In genomic region chr16:67800252-67801046, GRCh38 we compare ENCODE assay signal across 10 cellular contexts. TPM values are rescaled to one million over a fixed set of nuclear protein-coding genes. Genes with fewer than 3 reads are reported as not detected.
A peak's percentile ranks its signal among the peaks of the same experiment; 100 is the strongest.
DNase-seq lines count a peak whose midpoint lies in the region; ATAC-seq and TF ChIP-seq lines count a peak whose summit lies in the region.
"Had no signal": no experiment of that assay in that cellular context is flagged by ENCODE, and none has a peak within 500 bp of the region (broad histone marks: within the 10 kb centered on the region; RNA-seq: fewer than 3 reads in every experiment).

No MANE protein-coding gene starts in this region.

- H3K4me3 Mint-ChIP-seq in endothelial cell (ENCODE audit: unreplicated experiment) (peak overlapping the region; percentile 31), osteocyte (ENCODE audit: unreplicated experiment) (no peak overlapping the region)

- peaks cover 14% of the 10 kb centered on the region for H3K4me1 Mint-ChIP-seq in endothelial cell (ENCODE audit: unreplicated experiment)
- peaks cover 14% of the 10 kb centered on the region for H3K4me1 Mint-ChIP-seq in osteocyte (ENCODE audit: unreplicated experiment)

- H3K27ac Mint-ChIP-seq in endothelial cell (ENCODE audit: unreplicated experiment) (peak overlapping the region; percentile 42), osteocyte (ENCODE audit: unreplicated experiment) (peak overlapping the region; percentile 40)

- TF ChIP-seq CTCF in endothelial cell (IDR thresholded peaks at IDR 0.05; ENCODE audit: unreplicated experiment) (no peak), osteocyte (IDR thresholded peaks at IDR 0.05) (no peak)

- H3K36me3 Mint-ChIP-seq in endothelial cell (ENCODE audit: low read depth, unreplicated experiment) (peaks cover 27% of the 10 kb centered on the region), osteocyte (ENCODE audit: unreplicated experiment) (peaks cover 16% of the 10 kb centered on the region)

- ATAC-seq in left lobe of liver, result no peak

- no peaks in the 10 kb centered on the region for H3K9me3 Mint-ChIP-seq in endothelial cell (ENCODE audit: unreplicated experiment)
- no peaks in the 10 kb centered on the region for H3K9me3 Mint-ChIP-seq in osteocyte (ENCODE audit: unreplicated experiment)

- DNase-seq in SIG-M5 treated with dmso at 0.1 percent for 504 hours (lab: John Stamatoyannopoulos, UW; ENCODE audit: unreplicated experiment) (peak; percentile 7), SIG-M5 (lab: John Stamatoyannopoulos, UW) (no peak), LHCN-M2 (ENCODE audit: low read depth) (peak; percentile 32), endothelial cell (ENCODE audit: low spot score) (no peak), osteocyte (ENCODE audit: extremely low spot score, unreplicated experiment) (no peak), iPS-NIHi11 (ENCODE audit: low spot score) (no peak), left lobe of liver (ENCODE audit: low spot score) (no peak), GDM1 (lab: John Stamatoyannopoulos, UW) (no peak)
- DNase-seq: 8988T, RPMI8226 had no signal

- H3K27me3 Mint-ChIP-seq in endothelial cell (ENCODE audit: unreplicated experiment), result peaks cover 6% of the 10 kb centered on the region
- no peaks in the 10 kb centered on the region for H3K27me3 Mint-ChIP-seq in osteocyte (ENCODE audit: unreplicated experiment)

RNA-seq across cellular contexts. Expression of gene RANBP10, which starts 5.9 kb away (rescaled TPM):
- total RNA-seq in LHCN-M2 (2014; rRNA removed) (3.8 and 4.5 TPM in 2 replicates), endothelial cell (ENCODE audit: unreplicated experiment) (19.5 TPM), osteocyte (18.9 and 19.5 TPM in 2 replicates), left lobe of liver (35.6 TPM)
- 5.8 TPM for polyA plus RNA-seq in LHCN-M2 (2012)

RNA-seq across cellular contexts. Expression of gene TSNAXIP1, which starts 6.2 kb away (rescaled TPM):
- total RNA-seq in LHCN-M2 (2014; rRNA removed) (0.77 and 1.6 TPM in 2 replicates), endothelial cell (ENCODE audit: unreplicated experiment) (2.8 TPM), osteocyte (3.6 and 4.1 TPM in 2 replicates), left lobe of liver (2.1 TPM)
- polyA plus RNA-seq in LHCN-M2 (2012), result 0.51 TPM

RNA-seq across cellular contexts. Expression of gene THAP11, which starts 41.7 kb away (rescaled TPM):
- total RNA-seq in LHCN-M2 (2014; rRNA removed) (61.6 and 65.5 TPM in 2 replicates), endothelial cell (ENCODE audit: unreplicated experiment) (29.6 TPM), osteocyte (29.5 and 30.0 TPM in 2 replicates), left lobe of liver (12.8 TPM)
- polyA plus RNA-seq in LHCN-M2 (2012), result 19.5 TPM

RNA-seq across cellular contexts. Expression of gene NUTF2, which starts 46.3 kb away (rescaled TPM):
- total RNA-seq in LHCN-M2 (2014; rRNA removed) (86.3 and 142 TPM in 2 replicates), endothelial cell (ENCODE audit: unreplicated experiment) (217 TPM), osteocyte (121 and 125 TPM in 2 replicates), left lobe of liver (23.2 TPM)
- 302 TPM for polyA plus RNA-seq in LHCN-M2 (2012)

RNA-seq across cellular contexts. Expression of gene CENPT, which starts 47.0 kb away (rescaled TPM):
- 52.6 and 55.5 TPM in 2 replicates for total RNA-seq in LHCN-M2 (2014; rRNA removed)
- 48.7 TPM for polyA plus RNA-seq in LHCN-M2 (2012)
- 82.9 TPM for total RNA-seq in endothelial cell (ENCODE audit: unreplicated experiment)
- 46.3 and 51.2 TPM in 2 replicates for total RNA-seq in osteocyte
- 23.1 TPM for total RNA-seq in left lobe of liver

Comparison
In these comparisons a context has a peak if more than half of its experiments do, and no peak if none do; other contexts are left out.
1. DNase-seq: peak in SIG-M5 treated with dmso at 0.1 percent for 504 hours (single experiment) and LHCN-M2 (single experiment); none in SIG-M5 (single experiment), endothelial cell (single experiment), osteocyte (single experiment), iPS-NIHi11 (single experiment), left lobe of liver (single experiment) and GDM1 (single experiment).